25 cellular contexts compared by ENCODE assay signal in genomic region chr7:146366938-146367337, GRCh38.
DNase-seq lines count a peak whose midpoint lies in the region; ATAC-seq, FAIRE-seq and TF ChIP-seq lines count a peak whose summit lies in the region.
"Had no signal": no experiment of that assay in that cellular context is flagged by ENCODE, and none has a peak within 500 bp of the region (broad histone marks: within the 10 kb centered on the region; RNA-seq: fewer than 3 reads in every experiment).

No MANE protein-coding gene starts in this region.

- no peak for TF ChIP-seq CTCF in SK-N-SH (IDR thresholded peaks at IDR 0.05)
- no peak for TF ChIP-seq CTCF in omental fat pad (IDR thresholded peaks at IDR 0.05)
- no peak for TF ChIP-seq CTCF in GM10266 (IDR thresholded peaks at IDR 0.05; ENCODE audit: control insufficient read depth, insufficient read depth, low read depth, missing control alignments)

- H3K4me1 ChIP-seq in SK-N-SH (ENCODE audit: control insufficient read depth in 1 of 2, insufficient read depth in 2 of 2, low read depth in 1 of 2, low read length in 1 of 2) (no peaks in the 10 kb centered on the region; a peak in 2 of 4 replicates), small intestine (ENCODE audit: control insufficient read depth in 2 of 2, insufficient read depth in 1 of 2, low read depth in 1 of 2, low read length in 1 of 2) (no peaks in the 10 kb centered on the region)
- H3K4me1 ChIP-seq: gastrocnemius medialis, stomach, upper lobe of left lung had no signal

- no peaks in the 10 kb centered on the region for H3K9me3 ChIP-seq in SK-N-SH
- no peaks in the 10 kb centered on the region for H3K9me3 ChIP-seq in small intestine (ENCODE audit: control insufficient read depth, low read depth)
- H3K9me3 ChIP-seq: gastrocnemius medialis, upper lobe of left lung had no signal

- H3K9ac ChIP-seq in SK-N-SH = no peak overlapping the region

- CTCF ChIA-PET in SK-N-SH (lab: Yijun Ruan, JAX) = no interaction called here

- no peak for DNase-seq in H54 (ENCODE audit: insufficient read length, low spot score)
- no peak for DNase-seq in SK-N-SH
- peak; percentile 56 for DNase-seq in dedifferentiated amniotic fluid mesenchymal stem cell (ENCODE audit: extremely low spot score)
- DNase-seq in omental fat pad (ENCODE audit: low spot score) = no peak
- no peak for DNase-seq in NCI-H82 (lab: John Stamatoyannopoulos, UW)
- DNase-seq in GM10266 (ENCODE audit: extremely low spot score) = no peak
- DNase-seq in small intestine = no peak
- no peak for DNase-seq in HK-2 (ENCODE audit: unreplicated experiment)
- DNase-seq: activated CD4-positive, alpha-beta T cell treated with anti-CD3 and anti-CD28 coated beads, Interleukin-2, amount 10 ng/mL, durations not matched to agents 24 days and 14 days; AML-193; COR-L47; endodermal cell; gastrocnemius medialis; left cardiac atrium; midbrain; NCI-H187 treated with DMSO at 0.1 percent for 48 hours; nephron progenitor cell; posterior cingulate gyrus; stimulated activated CD4-positive, alpha-beta T cell treated with anti-CD3 and anti-CD28 coated beads, Interleukin-2, amount 100 ng/mL, for 48 hours; stomach; SW 1271; upper lobe of left lung had no signal

- H2AFZ ChIP-seq in SK-N-SH (ENCODE audit: low read depth) = no peak overlapping the region

- H3K36me3 ChIP-seq in SK-N-SH (replicated peaks in 1 of 2; ENCODE audit: control insufficient read depth in 1 of 2, insufficient read depth in 2 of 2, low read length in 1 of 2) = no peaks in the 10 kb centered on the region
- H3K36me3 ChIP-seq in small intestine (ENCODE audit: control insufficient read depth in 2 of 2, insufficient read depth in 2 of 2, low read length in 2 of 2) = no peaks in the 10 kb centered on the region
- H3K36me3 ChIP-seq: gastrocnemius medialis, stomach, upper lobe of left lung had no signal

- H4K20me1 ChIP-seq in SK-N-SH (ENCODE audit: insufficient read depth) = no peaks in the 10 kb centered on the region

- no peak for TF ChIP-seq RAD21 in SK-N-SH (IDR thresholded peaks at IDR 0.05; ENCODE audit: low read length)

- no peak for TF ChIP-seq EP300 in SK-N-SH (IDR thresholded peaks at IDR 0.05; ENCODE audit: borderline replicate concordance in 1 of 2, low read depth in 1 of 2, low read length in 1 of 2)

- POLR2A ChIA-PET in SK-N-SH (lab: Yijun Ruan, JAX) = no interaction called here

- H3K9me2 ChIP-seq in SK-N-SH = no peaks in the 10 kb centered on the region

- no peak overlapping the region for H3K4me3 ChIP-seq in SK-N-SH (ENCODE audit: low read depth in 2 of 2, low read length in 1 of 2)
- H3K4me3 ChIP-seq in small intestine (ENCODE audit: low read depth in 1 of 2, low read length in 2 of 2) = no peak overlapping the region
- H3K4me3 ChIP-seq: gastrocnemius medialis, skin epidermis, stomach, upper lobe of left lung had no signal

- FAIRE-seq in H54 (lab: Jason Lieb, UNC) (peak; percentile 85), small intestine (lab: Jason Lieb, UNC) (no peak)

- no peak overlapping the region for H3K4me2 ChIP-seq in SK-N-SH

- no peaks in the 10 kb centered on the region for H3K27me3 ChIP-seq in SK-N-SH (ENCODE audit: insufficient read depth)
- no peaks in the 10 kb centered on the region for H3K27me3 ChIP-seq in small intestine (ENCODE audit: control insufficient read depth in 2 of 2, insufficient read depth in 2 of 2, low read length in 2 of 2)
- H3K27me3 ChIP-seq: gastrocnemius medialis, stomach, upper lobe of left lung had no signal

- peak; percentile 75 for ATAC-seq in omental fat pad (ENCODE audit: low FRiP score)
- ATAC-seq: gastrocnemius medialis, HCT116 had no signal

- 17% methylated on average over 2 of the region's 2 CpGs for WGBS in SK-N-SH (ENCODE audit: low lambda C conversion rate)
- WGBS in small intestine, 3 donors = 74 to 86% (median 85%) methylated on average over 2 of the region's 2 CpGs

- H3F3A ChIP-seq in SK-N-SH (replicated peaks; ENCODE audit: insufficient read depth) = peaks cover 9% of the 10 kb centered on the region

- no peaks in the 10 kb centered on the region; the same call in 1 of the 2 replicates for H3K79me2 ChIP-seq in SK-N-SH (ENCODE audit: insufficient read depth)

- TF ChIP-seq POLR2A in H54 (IDR thresholded peaks at IDR 0.05; ENCODE audit: low read depth, low read length) = no peak

- H3K27ac ChIP-seq in SK-N-SH (ENCODE audit: low read depth in 2 of 2, low read length in 1 of 2) = peak overlapping the region in 1 of 2 experiments; percentile 74; a peak in 1 of 4 replicates
- no peak overlapping the region for H3K27ac ChIP-seq in small intestine (ENCODE audit: low read depth in 1 of 2, low read length in 1 of 2)
- H3K27ac ChIP-seq: gastrocnemius medialis, HL-60, skin epidermis, stomach, upper lobe of left lung had no signal

TF ChIP-seq in SK-N-SH, 30 proteins besides CTCF, POLR2A, EP300 and RAD21:
- TF ChIP-seq FOSL2 (IDR thresholded peaks at IDR 0.05; ENCODE audit: borderline replicate concordance, low read depth) = 0 out of 2 replicates have a peak, but pooled peaks have one; percentile 7
- no peak for TF ChIP-seq MEF2A (IDR thresholded peaks at IDR 0.05; ENCODE audit: borderline replicate concordance, low read depth)
TF ChIP-seq in SK-N-SH: peak in this region for 1.
